In the genomic region with DNA sequence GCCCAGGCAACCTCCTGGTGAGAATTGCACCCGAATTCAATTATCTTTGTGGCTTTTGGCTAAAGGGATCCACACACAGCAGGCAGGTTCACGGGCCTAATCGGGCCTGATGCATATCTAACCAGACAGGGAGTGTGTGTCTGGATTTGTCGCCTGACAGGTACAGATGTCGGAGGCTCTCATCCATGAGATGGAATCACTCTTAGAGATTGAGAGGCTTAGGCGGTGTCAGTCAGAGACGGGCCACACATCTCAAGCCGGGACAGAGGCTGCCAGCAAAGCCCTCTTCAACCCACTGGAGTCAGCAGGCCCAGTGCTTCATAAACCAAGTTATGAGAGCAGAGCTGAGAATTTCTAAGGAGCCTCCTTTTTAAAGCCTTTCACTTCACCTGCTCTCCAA, we compare ENCODE assay signal across 28 cellular contexts.
"Had no signal": no experiment of that assay in that cellular context is flagged by ENCODE, and none has a peak within 500 bp of the region (broad histone marks: within the 10 kb centered on the region; RNA-seq: fewer than 3 reads in every experiment).

No MANE protein-coding gene starts in this region.

- H3K9me3 Mint-ChIP-seq: activated CD4-positive, alpha-beta memory T cell treated with anti-CD3 and anti-CD28 coated beads for 36 hours; activated T-helper 17 cell treated with anti-CD3 and anti-CD28 coated beads, Interleukin-2, amount 50 U/mL, for 72 hours; effector memory CD8-positive, alpha-beta T cell; natural killer cell; neural progenitor cell had no signal

- H3K9me3 ChIP-seq: gastrocnemius medialis, left ventricle myocardium inferior, right atrium auricular region, spleen, testis, transverse colon had no signal

- H3K36me3 Mint-ChIP-seq: activated CD4-positive, alpha-beta memory T cell treated with anti-CD3 and anti-CD28 coated beads for 36 hours; natural killer cell; neural progenitor cell had no signal

- H3K4me3 ChIP-seq: gastrocnemius medialis, left ventricle myocardium inferior, lung, neural progenitor cell, right atrium auricular region, spleen, testis, transverse colon had no signal

- H3K36me3 ChIP-seq: brain microvascular endothelial cell, gastrocnemius medialis, left ventricle myocardium inferior, neural progenitor cell, right atrium auricular region, spleen, transverse colon had no signal

- H3K4me1 ChIP-seq: right atrium auricular region, spleen, testis, transverse colon had no signal

- H3K27ac Mint-ChIP-seq: activated CD4-positive, alpha-beta memory T cell treated with anti-CD3 and anti-CD28 coated beads for 36 hours; activated CD4-positive, alpha-beta T cell treated with anti-CD3 and anti-CD28 coated beads, Interleukin-2, amount 10 ng/mL, durations not matched to agents 24 days and 14 days; activated T-helper 17 cell treated with anti-CD3 and anti-CD28 coated beads, Interleukin-2, amount 50 U/mL, for 72 hours; effector memory CD8-positive, alpha-beta T cell; natural killer cell had no signal

- DNase-seq: activated CD4-positive, alpha-beta memory T cell treated with anti-CD3 and anti-CD28 coated beads for 36 hours; activated CD4-positive, alpha-beta T cell treated with anti-CD3 and anti-CD28 coated beads, Interleukin-2, amount 10 ng/mL, durations not matched to agents 24 days and 14 days; activated CD4-positive, CD25-positive, alpha-beta regulatory T cell treated with anti-CD3 and anti-CD28 coated beads, Interleukin-2, amount 50 U/mL, for 72 hours; activated CD8-positive, alpha-beta memory T cell treated with anti-CD3 and anti-CD28 coated beads, Interleukin-2, amount 50 U/mL, for 4 hours; activated gamma-delta T cell treated with Interleukin-2 at 50 U/mL for 16 hours; activated naive CD4-positive, alpha-beta T cell treated with anti-CD3 and anti-CD28 coated beads, Interleukin-2, amount 50 U/mL, for 16 hours; activated T-cell treated with anti-CD3 and anti-CD28 coated beads, Interleukin-2, amount 50 U/mL, for 1 hour; amniotic stem cell; brain microvascular endothelial cell; caudate nucleus; cortex of kidney; effector memory CD8-positive, alpha-beta T cell; erythroblast; gastrocnemius medialis; glutamatergic neuron; left ventricle myocardium inferior; mesendoderm; natural killer cell; occipital lobe; spleen; stimulated activated naive CD4-positive, alpha-beta T cell; testis; transverse colon had no signal

- H3K27me3 ChIP-seq: brain microvascular endothelial cell, gastrocnemius medialis, neural progenitor cell, right atrium auricular region, testis had no signal

- H3K4me3 Mint-ChIP-seq: activated CD4-positive, alpha-beta memory T cell treated with anti-CD3 and anti-CD28 coated beads for 36 hours; activated CD4-positive, alpha-beta T cell treated with anti-CD3 and anti-CD28 coated beads, Interleukin-2, amount 10 ng/mL, durations not matched to agents 24 days and 14 days; activated T-helper 17 cell treated with anti-CD3 and anti-CD28 coated beads, Interleukin-2, amount 50 U/mL, for 72 hours; effector memory CD8-positive, alpha-beta T cell; natural killer cell; neural progenitor cell had no signal

- H3K4me1 Mint-ChIP-seq: activated T-helper 17 cell treated with anti-CD3 and anti-CD28 coated beads, Interleukin-2, amount 50 U/mL, for 72 hours had no signal

- H3K27ac ChIP-seq: brain microvascular endothelial cell, gastrocnemius medialis, left ventricle myocardium inferior, neural progenitor cell, right atrium auricular region, spleen, testis, transverse colon, VCaP had no signal
